ENCODE assay signal across 8 cellular contexts in genomic region chr14:91363776-91364523, GRCh38. TPM values are rescaled to one million over a fixed set of nuclear protein-coding genes. Genes with fewer than 3 reads are reported as not detected.
DNase-seq lines count a peak whose midpoint lies in the region; ATAC-seq, FAIRE-seq and TF ChIP-seq lines count a peak whose summit lies in the region.

No MANE protein-coding gene starts in this region.

- peak; percentile 32 for ATAC-seq in GM19372 (IDR thresholded peaks at IDR 0.05; ENCODE audit: low read depth, unreplicated experiment)
- peak; percentile 62 for ATAC-seq in HG03196 (IDR thresholded peaks at IDR 0.05; ENCODE audit: unreplicated experiment)
- peak; percentile 81 for ATAC-seq in GM12878

- in situ Hi-C loops in GM12878 (cut with MboI) = loop anchor here (25.0 kb wide), 1 partner anchor 1398 kb away; no protein-coding TSS in a partner anchor

- BruUV-seq in GM12878 (replicated peaks; lab: Mats Ljungman, UMichigan) = no TSS peak

- RAD21 ChIA-PET in GM12878 (lab: Charles Lee; ENCODE audit: unreplicated experiment) = interaction anchor here (1.5 to 5.0 kb wide), 8 partner anchors 9 to 54 kb away, joined by 4 to 38 read pairs (median 10); partner anchors contain the start of gene CCDC88C

- TF ChIP-seq CTCF in GM12878 (IDR thresholded peaks at IDR 0.05 in 2 of 3, conservative IDR thresholded peaks at IDR 0.05 in 1 of 3; ENCODE audit: control insufficient read depth in 2 of 3, extremely low read depth in 1 of 3, insufficient read depth in 1 of 3, low read depth in 3 of 3, low read length in 3 of 3) = peak; percentile 15 to 38 (median 22); a peak in 4 of 6 replicates

- H4K20me1 ChIP-seq in GM12878 (ENCODE audit: control insufficient read depth, insufficient read depth) = no peaks in the 10 kb centered on the region

- WGBS in GM12878 (ENCODE audit: insufficient coverage, insufficient replicate concordance, low lambda C conversion rate, missing lambda C conversion rate) = 2% methylated on average over 10 of the region's 10 CpGs

- FAIRE-seq in GM12878 (lab: Jason Lieb, UNC) = peak; percentile 80

- TF ChIP-seq RAD21 in GM12878 (IDR thresholded peaks at IDR 0.05; ENCODE audit: insufficient read depth, low read depth, low read length) = peak; percentile 59

- peak overlapping the region; percentile 85 for H3K27ac ChIP-seq in GM12878 (ENCODE audit: control insufficient read depth, insufficient read depth)

- H2AFZ ChIP-seq in GM12878 (ENCODE audit: control insufficient read depth, low read depth, low read length) = no peak overlapping the region

- peak; percentile 96 to 99 for TF ChIP-seq EP300 in GM12878 (IDR thresholded peaks at IDR 0.05; ENCODE audit: borderline replicate concordance in 1 of 2, control insufficient read depth in 1 of 2, low read depth in 2 of 2, low read length in 2 of 2)

- CTCF ChIA-PET in GM12878 (lab: Yijun Ruan, JAX) = interaction anchor here (1.1 to 1.6 kb wide), 3 partner anchors 7 to 49 kb away, joined by 3 to 5 read pairs (median 5); no protein-coding TSS in a partner anchor

- SMC1A ChIA-PET in GM12878 (lab: Charles Lee; ENCODE audit: uncharacterized antibody, unreplicated experiment) = interaction anchor here (1.3 to 22.7 kb wide), 7 partner anchors 8 to 56 kb away, joined by 3 to 349 read pairs (median 6); no protein-coding TSS in a partner anchor

- H3K9ac ChIP-seq in GM12878 (ENCODE audit: control insufficient read depth, insufficient read depth, low read length) = peak overlapping the region; percentile 52

- DNase-seq in GM12878 (ENCODE audit: low read depth, low spot score) (peak; percentile 89), SK-N-DZ (ENCODE audit: low spot score) (no peak), DMS79 (lab: John Stamatoyannopoulos, UW) (no peak), NCI-H345 treated with DMSO at 0.1 percent for 48 hours (lab: John Stamatoyannopoulos, UW; ENCODE audit: unreplicated experiment) (no peak), NCI-H1417 (lab: John Stamatoyannopoulos, UW) (no peak)

- peaks cover 0 to 7% of the 10 kb centered on the region in 2 experiments; a peak in 2 of 4 replicates for H3K36me3 ChIP-seq in GM12878 (ENCODE audit: control insufficient read depth in 2 of 2, insufficient read depth in 2 of 2, low read length in 1 of 2)

- no peaks in the 10 kb centered on the region for H3K27me3 ChIP-seq in GM12878 (replicated peaks in 1 of 2; ENCODE audit: control insufficient read depth in 2 of 2, insufficient read depth in 2 of 2, low read length in 1 of 2)

- POLR2A ChIA-PET in GM12878 (lab: Charles Lee) = interaction anchor here (1.1 to 3.0 kb wide), 11 partner anchors 8 to 51 kb away, joined by 3 to 17 read pairs (median 5); no protein-coding TSS in a partner anchor

- H3K4me1 ChIP-seq in GM12878 (ENCODE audit: control insufficient read depth, insufficient read depth, low read length) = peaks cover 61% of the 10 kb centered on the region

- peak overlapping the region; percentile 53 for H3K4me2 ChIP-seq in GM12878 (ENCODE audit: control insufficient read depth, insufficient read depth)

- H3K9me3 ChIP-seq in GM12878 (replicated peaks; ENCODE audit: control insufficient read depth, insufficient read depth, low read length) = no peaks in the 10 kb centered on the region

- intact Hi-C loops in GM12878 (cut with micrococcal nuclease; ENCODE audit: unreplicated experiment) = loop anchor here (2.0 kb wide), 2 partner anchors 15 to 53 kb away; partner anchors contain the start of gene CCDC88C

- peak; percentile 62 for TF ChIP-seq POLR2A in GM12878 (IDR thresholded peaks at IDR 0.05; ENCODE audit: low read depth, low read length)

- H3K79me2 ChIP-seq in GM12878 (ENCODE audit: control insufficient read depth, insufficient read depth, low read length) = peaks cover 94% of the 10 kb centered on the region

- H3K4me3 ChIP-seq in GM08714 (ENCODE audit: low read length) (peak overlapping the region; percentile 5; the same call in 1 of the 2 replicates), GM12878 (peak overlapping the region; percentile 61; the same call in 1 of the 2 replicates)

TF ChIP-seq in GM12878, 131 proteins besides CTCF, POLR2A, EP300 and RAD21 (continues in another document):
- TF ChIP-seq IKZF2 (IDR thresholded peaks at IDR 0.05) = peak; percentile 96 to 97
- no peak for TF ChIP-seq PAX8 (IDR thresholded peaks at IDR 0.05)
- TF ChIP-seq POLR2AphosphoS2 (IDR thresholded peaks at IDR 0.05; ENCODE audit: low read depth, low read length) = no peak
- TF ChIP-seq ZNF687 (IDR thresholded peaks at IDR 0.05) = peak; percentile 70
- TF ChIP-seq ASH2L (IDR thresholded peaks at IDR 0.05; ENCODE audit: borderline replicate concordance, low read depth) = no peak
- TF ChIP-seq FOS (IDR thresholded peaks at IDR 0.05; ENCODE audit: borderline replicate concordance, extremely low read depth, insufficient read length) = no peak
- TF ChIP-seq NFYA (IDR thresholded peaks at IDR 0.05; ENCODE audit: borderline replicate concordance, low read depth, low read length) = no peak

RNA-seq across cellular contexts. Expression of gene CCDC88C, which starts 53.7 kb away (rescaled TPM):
- 423 and 447 TPM in 2 replicates for total RNA-seq in GM12878 (2013; cell fraction: nucleolus; rRNA removed)
- total RNA-seq in GM12878 (2014; rRNA removed) = 48.4 and 48.8 TPM in 2 replicates
- total RNA-seq in GM12878 (2014; rRNA removed; fragmentation: Illumina TruSeq; extraction: Trizol) = 35.7 and 41.3 TPM in 2 replicates
- total RNA-seq in GM12878 (2021) = 71.3 and 79.6 TPM in 2 replicates
- 18.5 TPM for polyA plus RNA-seq in GM12878 (2011; ENCODE audit: low read depth)
- 37.2 and 39.7 TPM in 2 replicates for polyA plus RNA-seq in GM12878 (2011; rRNA removed)
- polyA plus RNA-seq in GM12878 (2011; cell fraction: cytosol; rRNA removed) = 37.8 and 40.4 TPM in 2 replicates
- polyA plus RNA-seq in GM12878 (2011; cell fraction: nucleus; rRNA removed) = 123 and 167 TPM in 2 replicates
- 34.9 and 39.6 TPM in 2 replicates for polyA plus RNA-seq in GM12878 (2012)
- polyA plus RNA-seq in GM12878 (2014; fragmentation: Illumina TruSeq; extraction: Trizol) = 20.2 and 31.3 TPM in 2 replicates
- polyA plus RNA-seq in GM12878 (2014; fragmentation: Nextera tagmentation; extraction: Ambion mirVana) = 1 to 10 TPM; 4.0 to 7.0 TPM
- polyA plus RNA-seq in GM12878 (2014; rRNA removed) = 53.5 and 66.2 TPM in 2 replicates
- 10 to 100 TPM; 28.9 to 33.4 TPM for polyA plus RNA-seq in GM12878 (2016; fragmentation: Nextera tagmentation; extraction: Ambion mirVana)
- polyA minus RNA-seq in GM12878 (2011; rRNA and poly(A)+ RNA removed) = 69.8 and 107 TPM in 2 replicates
- polyA minus RNA-seq in GM12878 (2011; cell fraction: cytosol; rRNA and poly(A)+ RNA removed) = 26.6 and 28.2 TPM in 2 replicates
- polyA minus RNA-seq in GM12878 (2011; cell fraction: nucleus; rRNA and poly(A)+ RNA removed) = 97.0 and 159 TPM in 2 replicates
- polyA plus RNA-seq in SK-N-DZ (2014; cell fraction: cytosol; rRNA removed) = 3.7 and 4.2 TPM in 2 replicates
- 7.4 and 8.6 TPM in 2 replicates for polyA plus RNA-seq in SK-N-DZ (2014; cell fraction: nucleus; rRNA removed)
